Comparison of ENCODE assay signal across 26 cellular contexts in genomic region chr1:185816460-185816859, GRCh38.
DNase-seq lines count a peak whose midpoint lies in the region; ATAC-seq and TF ChIP-seq lines count a peak whose summit lies in the region.
"Had no signal": no experiment of that assay in that cellular context is flagged by ENCODE, and none has a peak within 500 bp of the region (broad histone marks: within the 10 kb centered on the region; RNA-seq: fewer than 3 reads in every experiment).

No MANE protein-coding gene starts in this region.

- H4K91ac ChIP-seq in IMR-90 (ENCODE audit: insufficient read depth, low read depth, low read length) (no peak overlapping the region), mesenchymal stem cell (ENCODE audit: low read length) (no peak overlapping the region)

- H2BK120ac ChIP-seq in IMR-90 (ENCODE audit: low read depth, low read length) = no peak overlapping the region
- H2BK120ac ChIP-seq in mesenchymal stem cell (ENCODE audit: low read depth, low read length) = no peak overlapping the region

- H3K4me3 Mint-ChIP-seq in stimulated activated naive B cell treated with anti-CD40 and anti-IgM and Interleukin-4, amounts not matched to agents 10 μg/mL and 1 μg/mL and 100 μg/mL, for 72 hours = no peak overlapping the region
- no peak overlapping the region for H3K4me3 Mint-ChIP-seq in GM23338
- H3K4me3 Mint-ChIP-seq: activated naive CD8-positive, alpha-beta T cell treated with anti-CD3 and anti-CD28 coated beads, Interleukin-2, amount 50 U/mL, for 24 hours; activated T-cell treated with anti-CD3 and anti-CD28 coated beads, Interleukin-2, amount 50 U/mL, for 4 hours; stimulated activated naive CD8-positive, alpha-beta T cell treated with anti-CD3 and anti-CD28 coated beads, Interleukin-15, Interleukin-2, amounts not matched to agents 100 ng/mL and 50 ng/mL, for 24 hours had no signal

- H3K14ac ChIP-seq in IMR-90 (replicated peaks; ENCODE audit: low read depth, low read length) (no peak overlapping the region), mesenchymal stem cell (ENCODE audit: low read length in 2 of 2) (no peak overlapping the region)

- no peak overlapping the region for H3K4me2 ChIP-seq in IMR-90 (ENCODE audit: low read depth, low read length)
- H3K4me2 ChIP-seq in mesenchymal stem cell (ENCODE audit: low read length, poor library complexity, severe bottlenecking) = no peak overlapping the region
- H3K4me2 ChIP-seq in GM23338 = no peak overlapping the region
- H3K4me2 ChIP-seq: KMS-11 had no signal

- H3K36me3 ChIP-seq in IMR-90 (ENCODE audit: control insufficient read depth, insufficient read depth, low read length) (no peaks in the 10 kb centered on the region), mesenchymal stem cell (ENCODE audit: control insufficient read depth in 1 of 2, insufficient read depth in 2 of 2, low read depth in 1 of 2, low read length in 2 of 2) (no peaks in the 10 kb centered on the region), prostate gland (no peaks in the 10 kb centered on the region), GM23338 (ENCODE audit: insufficient read depth) (no peaks in the 10 kb centered on the region)
- H3K36me3 ChIP-seq: brain microvascular endothelial cell, left lung, sigmoid colon had no signal

- H3K9me3 ChIP-seq in IMR-90 (ENCODE audit: control insufficient read depth, insufficient read depth, low read length) (no peaks in the 10 kb centered on the region), mesenchymal stem cell (ENCODE audit: control insufficient read depth, low read length) (no peaks in the 10 kb centered on the region), prostate gland (no peaks in the 10 kb centered on the region)
- H3K9me3 ChIP-seq: Caco-2, left lung, sigmoid colon had no signal

- DNase-seq in AG08395 (ENCODE audit: low spot score) (peak; percentile 38), IMR-90 (peak; percentile 47), choroid plexus epithelial cell (ENCODE audit: low read depth) (peak; percentile 47), mesenchymal stem cell (peak; percentile 41), prostate gland (ENCODE audit: low spot score) (no peak), GM23338 (ENCODE audit: low spot score) (no peak)
- DNase-seq in activated CD4-positive, alpha-beta T cell treated with anti-CD3 and anti-CD28 coated beads for 1 hour = no peak
- DNase-seq in stimulated activated naive B cell treated with anti-CD40 and anti-IgM and Interleukin-4, amounts not matched to agents 10 μg/mL and 1 μg/mL and 100 μg/mL, for 72 hours = no peak
- DNase-seq: activated CD4-positive, alpha-beta T cell treated with anti-CD3 and anti-CD28 coated beads, Interleukin-2, amount 50 U/mL, for 1 hour; activated gamma-delta T cell treated with Interleukin-2 at 50 U/mL for 16 hours; activated naive CD8-positive, alpha-beta T cell treated with anti-CD3 and anti-CD28 coated beads, Interleukin-2, amount 50 U/mL, for 24 hours; activated T-cell treated with anti-CD3 and anti-CD28 coated beads, Interleukin-2, amount 50 U/mL, for 4 hours; brain microvascular endothelial cell; Caco-2; DMS79; effector CD4-positive, alpha-beta T cell; left lung; mesendoderm; NCI-H1694; NCI-H510A; SHP77; sigmoid colon; T-helper 9 cell had no signal

- in situ Hi-C loops in IMR-90 (cut with MboI; ENCODE audit: low sequenced_read_pairs) = no loop called here

- TF ChIP-seq CTCF in IMR-90 (conservative IDR thresholded peaks at IDR 0.05; ENCODE audit: low read depth, low read length) = no peak
- TF ChIP-seq CTCF in choroid plexus epithelial cell (conservative IDR thresholded peaks at IDR 0.05; ENCODE audit: low read depth, low read length) = no peak
- no peak for TF ChIP-seq CTCF in prostate gland (IDR thresholded peaks at IDR 0.05)
- no peak for TF ChIP-seq CTCF in GM23338 (conservative IDR thresholded peaks at IDR 0.05; ENCODE audit: low read depth in 2 of 2)

- dilution Hi-C loops in IMR-90 (cut with HindIII; ENCODE audit: low sequenced_read_pairs, unreplicated experiment) = no loop called here

- no peaks in the 10 kb centered on the region for H3K4me1 Mint-ChIP-seq in stimulated activated naive B cell treated with anti-CD40 and anti-IgM and Interleukin-4, amounts not matched to agents 10 μg/mL and 1 μg/mL and 100 μg/mL, for 72 hours
- peaks cover 6% of the 10 kb centered on the region for H3K4me1 Mint-ChIP-seq in GM23338
- H3K4me1 Mint-ChIP-seq: activated naive CD8-positive, alpha-beta T cell treated with anti-CD3 and anti-CD28 coated beads, Interleukin-2, amount 50 U/mL, for 24 hours had no signal

- H4K20me1 ChIP-seq in IMR-90 (ENCODE audit: insufficient read depth, low read length) = no peaks in the 10 kb centered on the region
- no peaks in the 10 kb centered on the region for H4K20me1 ChIP-seq in GM23338 (replicated peaks; ENCODE audit: insufficient read depth)

- TF ChIP-seq RAD21 in IMR-90 (IDR thresholded peaks at IDR 0.05; ENCODE audit: low read length) = no peak

- H3K9me1 ChIP-seq in IMR-90 (ENCODE audit: insufficient read depth, low read length) = peaks cover 3% of the 10 kb centered on the region; the same call in 1 of the 2 replicates

- H3K36me3 Mint-ChIP-seq in stimulated activated naive B cell treated with anti-CD40 and anti-IgM and Interleukin-4, amounts not matched to agents 10 μg/mL and 1 μg/mL and 100 μg/mL, for 72 hours = no peaks in the 10 kb centered on the region
- peaks cover 3% of the 10 kb centered on the region; the same call in 1 of the 3 replicates for H3K36me3 Mint-ChIP-seq in GM23338 (ENCODE audit: low read depth)

- no peak overlapping the region for H2BK20ac ChIP-seq in IMR-90 (ENCODE audit: low read depth, low read length)

- H3K27me3 ChIP-seq in IMR-90 (ENCODE audit: control insufficient read depth, insufficient read depth, low read length) = no peaks in the 10 kb centered on the region
- no peaks in the 10 kb centered on the region for H3K27me3 ChIP-seq in mesenchymal stem cell (ENCODE audit: control insufficient read depth in 1 of 2, insufficient read depth in 1 of 2, low read length in 2 of 2)
- no peaks in the 10 kb centered on the region for H3K27me3 ChIP-seq in prostate gland (replicated peaks; ENCODE audit: insufficient read depth)
- no peaks in the 10 kb centered on the region for H3K27me3 ChIP-seq in GM23338 (ENCODE audit: insufficient read depth)
- H3K27me3 ChIP-seq: brain microvascular endothelial cell, left lung, sigmoid colon had no signal

- POLR2A ChIA-PET in IMR-90 (lab: Charles Lee; ENCODE audit: unreplicated experiment) = no interaction called here

- no peak for TF ChIP-seq POLR2A in IMR-90 (IDR thresholded peaks at IDR 0.05; ENCODE audit: low read depth, low read length)
- TF ChIP-seq POLR2A in prostate gland (IDR thresholded peaks at IDR 0.05) = no peak

- no peak overlapping the region for H3K27ac Mint-ChIP-seq in stimulated activated naive B cell treated with anti-CD40 and anti-IgM and Interleukin-4, amounts not matched to agents 10 μg/mL and 1 μg/mL and 100 μg/mL, for 72 hours
- H3K27ac Mint-ChIP-seq in GM23338 = no peak overlapping the region
- H3K27ac Mint-ChIP-seq: activated naive CD8-positive, alpha-beta T cell treated with anti-CD3 and anti-CD28 coated beads, Interleukin-2, amount 50 U/mL, for 24 hours; stimulated activated naive CD8-positive, alpha-beta T cell treated with anti-CD3 and anti-CD28 coated beads, Interleukin-15, Interleukin-2, amounts not matched to agents 100 ng/mL and 50 ng/mL, for 24 hours had no signal

- H3K79me2 ChIP-seq in GM23338 (replicated peaks; ENCODE audit: insufficient read depth) = no peaks in the 10 kb centered on the region

- H3K18ac ChIP-seq in IMR-90 (ENCODE audit: low read depth, low read length) (no peak overlapping the region), mesenchymal stem cell (ENCODE audit: low read depth in 1 of 2, low read length in 2 of 2) (peak overlapping the region in 1 of 2 experiments; percentile 8)

- H3K4ac ChIP-seq in IMR-90 (ENCODE audit: low read depth, low read length) (no peak overlapping the region), mesenchymal stem cell (ENCODE audit: low read depth in 1 of 2, low read length in 2 of 2) (no peak overlapping the region)

- no peak overlapping the region for H3K56ac ChIP-seq in IMR-90 (ENCODE audit: extremely low read depth, insufficient read depth, low read length)

- no peak overlapping the region for H3K27ac ChIP-seq in IMR-90 (ENCODE audit: insufficient read depth, low read length)
- H3K27ac ChIP-seq in mesenchymal stem cell (ENCODE audit: low read length, poor library complexity, severe bottlenecking) = no peak overlapping the region
- no peak overlapping the region for H3K27ac ChIP-seq in prostate gland
- H3K27ac ChIP-seq in GM23338 (ENCODE audit: low read depth) = no peak overlapping the region
- H3K27ac ChIP-seq: brain microvascular endothelial cell, C4-2B, KMS-11, left lung, sigmoid colon had no signal

- no peaks in the 10 kb centered on the region for H3K9me3 Mint-ChIP-seq in stimulated activated naive B cell treated with anti-CD40 and anti-IgM and Interleukin-4, amounts not matched to agents 10 μg/mL and 1 μg/mL and 100 μg/mL, for 72 hours
- H3K9me3 Mint-ChIP-seq in GM23338 = no peaks in the 10 kb centered on the region
- H3K9me3 Mint-ChIP-seq: activated naive CD8-positive, alpha-beta T cell treated with anti-CD3 and anti-CD28 coated beads, Interleukin-2, amount 50 U/mL, for 24 hours; activated T-cell treated with anti-CD3 and anti-CD28 coated beads, Interleukin-2, amount 50 U/mL, for 4 hours; stimulated activated naive CD8-positive, alpha-beta T cell treated with anti-CD3 and anti-CD28 coated beads, Interleukin-15, Interleukin-2, amounts not matched to agents 100 ng/mL and 50 ng/mL, for 24 hours had no signal

- H2AFZ ChIP-seq in IMR-90 (replicated peaks; ENCODE audit: low read length, poor library complexity) = no peak overlapping the region
- H2AFZ ChIP-seq in mesenchymal stem cell (ENCODE audit: low read depth, low read length) = no peak overlapping the region
- no peak overlapping the region for H2AFZ ChIP-seq in GM23338

- H3K4me3 ChIP-seq in IMR-90 (ENCODE audit: insufficient read depth, low read depth, low read length) (no peak overlapping the region), choroid plexus epithelial cell (ENCODE audit: low read depth, low read length) (no peak overlapping the region), mesenchymal stem cell (ENCODE audit: insufficient read depth in 1 of 2, low read depth in 1 of 2, low read length in 2 of 2) (no peak overlapping the region), prostate gland (no peak overlapping the region), GM23338 (no peak overlapping the region)
- H3K4me3 ChIP-seq: left lung, sigmoid colon had no signal

- H4K8ac ChIP-seq in IMR-90 (ENCODE audit: low read depth in 2 of 2, low read length in 2 of 2) (no peak overlapping the region), mesenchymal stem cell (ENCODE audit: low read length) (no peak overlapping the region)

- H3K27me3 Mint-ChIP-seq in stimulated activated naive B cell treated with anti-CD40 and anti-IgM and Interleukin-4, amounts not matched to agents 10 μg/mL and 1 μg/mL and 100 μg/mL, for 72 hours = peaks cover 0 to 9% of the 10 kb centered on the region in 2 donors
- peaks cover 2% of the 10 kb centered on the region for H3K27me3 Mint-ChIP-seq in GM23338 (ENCODE audit: insufficient read depth, low read depth, poor library complexity)
- H3K27me3 Mint-ChIP-seq: activated naive CD8-positive, alpha-beta T cell treated with anti-CD3 and anti-CD28 coated beads, Interleukin-2, amount 50 U/mL, for 24 hours had no signal

- no peak overlapping the region for H2BK15ac ChIP-seq in IMR-90 (ENCODE audit: low read depth, low read length)
- H2BK15ac ChIP-seq in mesenchymal stem cell (ENCODE audit: low read depth, poor library complexity, severe bottlenecking) = no peak overlapping the region

- no peak overlapping the region for H2AK9ac ChIP-seq in IMR-90 (replicated peaks; ENCODE audit: low read depth, low read length, poor library complexity)

- BruUV-seq in IMR-90 (replicated peaks; lab: Mats Ljungman, UMichigan) = no TSS peak

- H2BK5ac ChIP-seq in IMR-90 (ENCODE audit: low read depth, low read length, poor library complexity, severe bottlenecking) (no peak overlapping the region), mesenchymal stem cell (ENCODE audit: low read depth, low read length, poor library complexity, severe bottlenecking) (no peak overlapping the region)

- no CpG with 5 or more reads among the region's 1 CpG for WGBS in IMR-90 (ENCODE audit: extremely low coverage in 2 of 2, insufficient read length in 1 of 2), 2 experiments
- 84% methylated on average over 1 of the region's 1 CpG for WGBS in mesenchymal stem cell
- WGBS in prostate gland = 71% methylated on average over 1 of the region's 1 CpG

- no peaks in the 10 kb centered on the region for H3K79me1 ChIP-seq in IMR-90 (ENCODE audit: low read depth in 1 of 2, low read length in 2 of 2)
- peaks cover 5% of the 10 kb centered on the region for H3K79me1 ChIP-seq in mesenchymal stem cell (replicated peaks; ENCODE audit: low read length, poor library complexity, severe bottlenecking)

- H3K4me1 ChIP-seq in IMR-90 (ENCODE audit: control insufficient read depth, insufficient read depth, low read length) = no peaks in the 10 kb centered on the region
- no peaks in the 10 kb centered on the region for H3K4me1 ChIP-seq in mesenchymal stem cell (ENCODE audit: control insufficient read depth, insufficient read depth, low read depth, low read length)
- H3K4me1 ChIP-seq in prostate gland (replicated peaks) = no peaks in the 10 kb centered on the region
- peaks cover under 1% of the 10 kb centered on the region; the same call in 1 of the 2 replicates for H3K4me1 ChIP-seq in GM23338 (ENCODE audit: insufficient read depth)
- H3K4me1 ChIP-seq: Caco-2, left lung, sigmoid colon had no signal

- H3K9ac ChIP-seq in IMR-90 (ENCODE audit: low read depth, low read length) (no peak overlapping the region), mesenchymal stem cell (ENCODE audit: low read length) (peak overlapping the region; percentile 34)
- H3K9ac ChIP-seq: KMS-11 had no signal

- H3K23ac ChIP-seq in IMR-90 (ENCODE audit: low read depth, low read length) (no peak overlapping the region), mesenchymal stem cell (ENCODE audit: low read length in 2 of 2) (no peak overlapping the region)

- H3F3A ChIP-seq in GM23338 (replicated peaks; ENCODE audit: low read depth) = no peaks in the 10 kb centered on the region

- CTCF ChIA-PET in IMR-90 (lab: Yijun Ruan, JAX) = interaction anchor here (0.7 kb wide), 1 partner anchor 479 kb away, joined by 4 read pairs; no protein-coding TSS in a partner anchor

- no peak overlapping the region for H2AK5ac ChIP-seq in IMR-90 (ENCODE audit: low read depth, low read length)
- peak overlapping the region; percentile 75 for H2AK5ac ChIP-seq in mesenchymal stem cell (ENCODE audit: low read length, severe bottlenecking)

- intact Hi-C loops in IMR-90 (cut with micrococcal nuclease) (loop anchor here (10.0 kb wide), 1 partner anchor 148 kb away; no protein-coding TSS in a partner anchor), prostate gland (cut with DNase I) (loop anchor here (5.0 kb wide), 1 partner anchor 396 kb away; no protein-coding TSS in a partner anchor)

- no peak for ATAC-seq in IMR-90 (ENCODE audit: low read depth)
- no peak for ATAC-seq in stimulated activated naive B cell treated with anti-CD40 and anti-IgM and Interleukin-4, amounts not matched to agents 10 μg/mL and 1 μg/mL and 100 μg/mL, for 72 hours (replicated peaks)
- no peak for ATAC-seq in GM23338
- ATAC-seq: activated naive CD8-positive, alpha-beta T cell treated with anti-CD3 and anti-CD28 coated beads, Interleukin-2, amount 50 U/mL, for 24 hours; activated T-cell treated with anti-CD3 and anti-CD28 coated beads, Interleukin-2, amount 50 U/mL, for 4 hours; left lung had no signal

- H4K5ac ChIP-seq in IMR-90 (ENCODE audit: low read depth, low read length) = no peak overlapping the region

- no peak overlapping the region for H2BK12ac ChIP-seq in mesenchymal stem cell (ENCODE audit: low read length in 2 of 2)

- H3K9me2 ChIP-seq in GM23338 (ENCODE audit: insufficient read depth) = no peaks in the 10 kb centered on the region

Comparison
In these comparisons a context has a peak if more than half of its experiments do, and no peak if none do; other contexts are left out.
1. DNase-seq: peak in AG08395 (single experiment), IMR-90 (single experiment), choroid plexus epithelial cell (single experiment) and mesenchymal stem cell (single experiment); none in activated CD4-positive, alpha-beta T cell treated with anti-CD3 and anti-CD28 coated beads for 1 hour (single experiment), stimulated activated naive B cell treated with anti-CD40 and anti-IgM and Interleukin-4, amounts not matched to agents 10 μg/mL and 1 μg/mL and 100 μg/mL, for 72 hours (single experiment), prostate gland (single experiment) and GM23338 (single experiment).